ENCODE assay signal across 19 cellular contexts in the genomic region with DNA sequence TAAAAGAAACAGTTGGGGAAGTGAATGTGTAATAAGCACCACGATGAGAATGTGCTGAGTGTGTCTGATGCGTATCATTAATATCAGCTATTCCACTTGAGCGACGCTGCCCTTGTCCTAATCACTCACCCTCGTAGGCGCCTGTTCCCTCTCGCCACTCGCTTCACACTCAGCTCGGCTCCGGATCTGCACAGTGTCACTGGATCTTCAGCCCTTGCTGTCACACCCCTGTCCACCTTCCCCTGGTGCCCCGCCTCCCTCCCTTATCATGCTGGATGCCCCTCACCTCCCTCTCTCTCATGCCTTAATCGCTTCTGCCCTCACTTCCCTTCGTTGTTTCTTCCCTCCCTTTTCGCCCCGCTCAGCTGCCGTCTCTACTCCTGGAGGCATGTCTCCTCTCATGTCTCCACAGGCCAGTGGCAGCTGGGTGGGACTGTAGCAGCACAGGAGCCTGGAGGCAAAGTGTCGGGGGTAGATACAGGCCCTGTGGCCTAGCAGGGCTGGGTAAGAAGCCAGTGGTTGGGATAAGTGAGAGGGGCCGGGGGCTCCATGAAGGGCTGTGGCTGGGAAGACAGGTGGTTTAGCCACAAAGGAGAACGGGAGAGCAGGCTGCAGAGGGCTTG. TPM values are rescaled to one million over a fixed set of nuclear protein-coding genes. Genes with fewer than 3 reads are reported as not detected.
"Had no signal": no experiment of that assay in that cellular context is flagged by ENCODE, and none has a peak within 500 bp of the region (broad histone marks: within the 10 kb centered on the region; RNA-seq: fewer than 3 reads in every experiment).

No MANE protein-coding gene starts in this region.

- H3K4me3 ChIP-seq: left lung, pancreas, skin epidermis, stomach, thyroid gland had no signal

- H3K4me1 ChIP-seq: left lung, pancreas, thyroid gland had no signal

- H3K36me3 Mint-ChIP-seq: activated CD8-positive, alpha-beta memory T cell treated with anti-CD3 and anti-CD28 coated beads, Interleukin-2, amount 10 ng/mL, durations not matched to agents 7 days and 5 days; activated naive CD8-positive, alpha-beta T cell; brain had no signal

- H3K9me3 ChIP-seq: left lung, pancreas, stomach, thyroid gland had no signal

- ATAC-seq: activated CD8-positive, alpha-beta memory T cell treated with anti-CD3 and anti-CD28 coated beads, Interleukin-2, amount 10 ng/mL, durations not matched to agents 7 days and 5 days; effector memory CD8-positive, alpha-beta T cell; left lung; pancreas had no signal

- H3K27ac Mint-ChIP-seq: activated CD8-positive, alpha-beta memory T cell treated with anti-CD3 and anti-CD28 coated beads, Interleukin-2, amount 10 ng/mL, durations not matched to agents 7 days and 5 days; activated naive CD8-positive, alpha-beta T cell; activated T-cell treated with anti-CD3 and anti-CD28 coated beads, Interleukin-2, amount 50 U/mL, for 24 hours; effector memory CD8-positive, alpha-beta T cell had no signal

- H3K4me1 Mint-ChIP-seq: immature natural killer cell had no signal

- H3K27ac ChIP-seq: epithelial cell of prostate, left lung, pancreas, stomach, thyroid gland had no signal

- H3K27me3 Mint-ChIP-seq: activated CD8-positive, alpha-beta memory T cell treated with anti-CD3 and anti-CD28 coated beads, Interleukin-2, amount 10 ng/mL, durations not matched to agents 7 days and 5 days; activated naive CD8-positive, alpha-beta T cell; brain had no signal

- H3K9me3 Mint-ChIP-seq: activated T-cell treated with anti-CD3 and anti-CD28 coated beads, Interleukin-2, amount 50 U/mL, for 24 hours; brain; effector memory CD8-positive, alpha-beta T cell; immature natural killer cell had no signal

- H3K4me3 Mint-ChIP-seq: activated CD8-positive, alpha-beta memory T cell treated with anti-CD3 and anti-CD28 coated beads, Interleukin-2, amount 10 ng/mL, durations not matched to agents 7 days and 5 days; activated naive CD8-positive, alpha-beta T cell; activated T-cell treated with anti-CD3 and anti-CD28 coated beads, Interleukin-2, amount 50 U/mL, for 24 hours; effector memory CD8-positive, alpha-beta T cell had no signal

- DNase-seq: activated CD4-positive, alpha-beta T cell treated with anti-CD3 and anti-CD28 coated beads for 1 hour; activated CD4-positive, alpha-beta T cell treated with anti-CD3 and anti-CD28 coated beads, Interleukin-2, amount 50 U/mL, for 48 hours; activated CD8-positive, alpha-beta memory T cell treated with anti-CD3 and anti-CD28 coated beads, Interleukin-2, amount 10 ng/mL, durations not matched to agents 7 days and 5 days; activated gamma-delta T cell; activated T-cell treated with anti-CD3 and anti-CD28 coated beads, Interleukin-2, amount 50 U/mL, for 24 hours; amygdala; effector memory CD8-positive, alpha-beta T cell; immature natural killer cell; left lung; mesenchymal stem cell; pancreas; stimulated activated CD4-positive, alpha-beta T cell treated with anti-CD3 and anti-CD28 coated beads, Interleukin-4, amount 100 ng/mL, for 4 hours; stomach; T-helper 2 cell; thyroid gland had no signal

- H3K27me3 ChIP-seq: left lung, pancreas, stomach, thyroid gland had no signal

- H3K36me3 ChIP-seq: left lung, pancreas, stomach, thyroid gland had no signal

RNA-seq across cellular contexts. Expression of a gene that starts 43.6 kb away (rescaled TPM):
- total RNA-seq: activated CD8-positive, alpha-beta memory T cell treated with anti-CD3 and anti-CD28 coated beads, Interleukin-2, amount 10 ng/mL, durations not matched to agents 7 days and 5 days had no signal
